Comparison of ENCODE assay signal across 15 cellular contexts in the genomic region with DNA sequence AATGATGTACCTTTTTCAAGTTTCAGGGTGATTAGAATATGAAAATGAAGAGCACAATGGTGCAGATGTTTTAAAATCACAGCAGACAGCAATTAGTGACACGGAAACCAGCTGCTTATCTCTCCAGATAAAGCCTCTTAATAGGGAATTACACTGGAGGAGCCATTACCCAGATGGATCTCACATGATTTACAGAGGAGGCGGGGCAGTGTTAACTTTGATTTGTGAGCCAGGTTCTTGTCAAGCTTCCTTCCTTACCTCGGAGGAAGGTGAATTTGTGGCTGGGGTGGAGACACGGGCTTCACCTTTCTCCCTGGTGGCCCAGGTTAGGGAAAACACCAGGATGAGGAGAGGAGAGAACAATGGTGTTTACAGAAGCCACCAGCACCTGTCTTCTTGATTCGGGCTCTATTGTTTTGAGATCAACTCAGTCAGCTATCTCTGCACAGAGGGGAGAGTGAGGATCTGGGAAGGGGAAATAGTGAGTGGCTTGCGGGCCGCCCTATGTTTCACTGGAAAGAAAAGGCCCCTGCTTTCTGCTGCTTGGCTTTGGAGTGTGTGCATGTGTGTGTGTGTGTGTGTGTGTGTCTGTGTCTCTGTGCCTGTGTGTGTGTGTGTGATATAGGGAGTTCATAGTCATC.
DNase-seq lines count a peak whose midpoint lies in the region; ATAC-seq and TF ChIP-seq lines count a peak whose summit lies in the region.
"Had no signal": no experiment of that assay in that cellular context is flagged by ENCODE, and none has a peak within 500 bp of the region (broad histone marks: within the 10 kb centered on the region; RNA-seq: fewer than 3 reads in every experiment).

No MANE protein-coding gene starts in this region.

- BruUV-seq in A673 (replicated peaks; lab: Mats Ljungman, UMichigan) = no TSS peak

- H3K27me3 ChIP-seq in A673 (replicated peaks; ENCODE audit: insufficient read depth, low read depth, low read length, poor library complexity) = no peaks in the 10 kb centered on the region
- H3K27me3 ChIP-seq in gastrocnemius medialis = no peaks in the 10 kb centered on the region

- intact Hi-C loops in A673 (cut with micrococcal nuclease; ENCODE audit: unreplicated experiment) = no loop called here
- intact Hi-C loops in gastrocnemius medialis (cut with DNase I; ENCODE audit: low total_unique reads) = no loop called here

- H3K4me3 ChIP-seq in A673 (ENCODE audit: low read depth, low read length, poor library complexity, severe bottlenecking) = no peak overlapping the region
- no peak overlapping the region for H3K4me3 ChIP-seq in gastrocnemius medialis

- TF ChIP-seq CTCF in A673 (conservative IDR thresholded peaks at IDR 0.05; ENCODE audit: low read depth, low read length) = no peak
- TF ChIP-seq CTCF in gastrocnemius medialis (IDR thresholded peaks at IDR 0.05 in 4 of 5, conservative IDR thresholded peaks at IDR 0.05 in 1 of 5) = no peak

- peaks cover 7% of the 10 kb centered on the region for H3K36me3 Mint-ChIP-seq in activated naive CD8-positive, alpha-beta T cell treated with anti-CD3 and anti-CD28 coated beads, Interleukin-2, amount 50 U/mL, for 24 hours (ENCODE audit: low read depth)
- H3K36me3 Mint-ChIP-seq: natural killer cell, T-cell had no signal

- no peak overlapping the region for H3K27ac Mint-ChIP-seq in activated naive CD8-positive, alpha-beta T cell treated with anti-CD3 and anti-CD28 coated beads, Interleukin-2, amount 50 U/mL, for 24 hours
- H3K27ac Mint-ChIP-seq: activated CD8-positive, alpha-beta memory T cell treated with anti-CD3 and anti-CD28 coated beads, Interleukin-2, amount 10 ng/mL, durations not matched to agents 7 days and 5 days; natural killer cell; T-cell had no signal

- H3K4me1 ChIP-seq in A673 (ENCODE audit: insufficient read depth, low read length, poor library complexity, severe bottlenecking) = no peaks in the 10 kb centered on the region
- peaks cover 33 to 35% of the 10 kb centered on the region in 2 donors for H3K4me1 ChIP-seq in gastrocnemius medialis

- no peaks in the 10 kb centered on the region for H3K4me1 Mint-ChIP-seq in activated naive CD8-positive, alpha-beta T cell treated with anti-CD3 and anti-CD28 coated beads, Interleukin-2, amount 50 U/mL, for 24 hours
- H3K4me1 Mint-ChIP-seq: T-cell had no signal

- no peaks in the 10 kb centered on the region for H3K36me3 ChIP-seq in A673 (ENCODE audit: insufficient read depth, low read length, poor library complexity, severe bottlenecking)
- H3K36me3 ChIP-seq in gastrocnemius medialis = no peaks in the 10 kb centered on the region

- no peaks in the 10 kb centered on the region for H3K9me3 Mint-ChIP-seq in activated naive CD8-positive, alpha-beta T cell treated with anti-CD3 and anti-CD28 coated beads, Interleukin-2, amount 50 U/mL, for 24 hours
- H3K9me3 Mint-ChIP-seq: natural killer cell had no signal

- in situ Hi-C loops in gastrocnemius medialis (cut with MboI; ENCODE audit: low sequenced_read_pairs in 4 of 4) = no loop called here

- no peaks in the 10 kb centered on the region for H3K9me3 ChIP-seq in A673 (ENCODE audit: low read depth, low read length, poor library complexity, severe bottlenecking)
- no peaks in the 10 kb centered on the region for H3K9me3 ChIP-seq in gastrocnemius medialis

- CTCF ChIA-PET in A673 (lab: Charles Lee) = no interaction called here

- no peak for ATAC-seq in activated naive CD8-positive, alpha-beta T cell treated with anti-CD3 and anti-CD28 coated beads, Interleukin-2, amount 50 U/mL, for 24 hours
- ATAC-seq in HG03442 (IDR thresholded peaks at IDR 0.05; ENCODE audit: unreplicated experiment) (no peak), gastrocnemius medialis (no peak)
- ATAC-seq: activated CD8-positive, alpha-beta memory T cell treated with anti-CD3 and anti-CD28 coated beads, Interleukin-2, amount 10 ng/mL, durations not matched to agents 7 days and 5 days; HepG2 had no signal

- no peak overlapping the region for H3K4me3 Mint-ChIP-seq in activated naive CD8-positive, alpha-beta T cell treated with anti-CD3 and anti-CD28 coated beads, Interleukin-2, amount 50 U/mL, for 24 hours
- H3K4me3 Mint-ChIP-seq: activated CD8-positive, alpha-beta memory T cell treated with anti-CD3 and anti-CD28 coated beads, Interleukin-2, amount 10 ng/mL, durations not matched to agents 7 days and 5 days; natural killer cell; T-cell had no signal

- H3K27me3 Mint-ChIP-seq in activated naive CD8-positive, alpha-beta T cell treated with anti-CD3 and anti-CD28 coated beads, Interleukin-2, amount 50 U/mL, for 24 hours = peaks cover 3% of the 10 kb centered on the region

- H3K27ac ChIP-seq in A673 (ENCODE audit: low read depth, low read length, poor library complexity, severe bottlenecking) (no peak overlapping the region), gastrocnemius medialis (no peak overlapping the region)

- DNase-seq in A673 (ENCODE audit: low spot score) (peak; percentile 39), NCI-H1436 treated with DMSO at 0.1 percent for 48 hours (lab: John Stamatoyannopoulos, UW) (peak; percentile 68), NCI-H82 (lab: John Stamatoyannopoulos, UW) (peak; percentile 94), islet precursor cell (peak; percentile 54), gastrocnemius medialis (no peak)
- DNase-seq in activated naive CD8-positive, alpha-beta T cell treated with anti-CD3 and anti-CD28 coated beads, Interleukin-2, amount 50 U/mL, for 24 hours = no peak
- DNase-seq in stimulated activated CD4-positive, alpha-beta T cell treated with anti-CD3 and anti-CD28 coated beads, Interleukin-15, amount 100 ng/mL, for 24 hours = no peak
- DNase-seq: ACHN; activated CD8-positive, alpha-beta memory T cell treated with anti-CD3 and anti-CD28 coated beads, Interleukin-2, amount 10 ng/mL, durations not matched to agents 7 days and 5 days; effector memory CD4-positive, alpha-beta T cell; natural killer cell; stimulated activated CD4-positive, alpha-beta T cell treated with anti-CD3 and anti-CD28 coated beads, Interleukin-12 subunit alpha, Interleukin-12 subunit beta, amount 100 ng/mL, for 4 hours; T-cell had no signal

- POLR2A ChIA-PET in A673 (lab: Charles Lee; ENCODE audit: low non-redundant PET) = no interaction called here

- TF ChIP-seq POLR2A in gastrocnemius medialis (IDR thresholded peaks at IDR 0.05) = no peak

Comparison
In these comparisons a context has a peak if more than half of its experiments do, and no peak if none do; other contexts are left out.
1. DNase-seq: peak in A673 (single experiment), NCI-H1436 treated with DMSO at 0.1 percent for 48 hours (single experiment), NCI-H82 (single experiment) and islet precursor cell (single experiment); none in activated naive CD8-positive, alpha-beta T cell treated with anti-CD3 and anti-CD28 coated beads, Interleukin-2, amount 50 U/mL, for 24 hours (single experiment), stimulated activated CD4-positive, alpha-beta T cell treated with anti-CD3 and anti-CD28 coated beads, Interleukin-15, amount 100 ng/mL, for 24 hours (single experiment) and gastrocnemius medialis (0 of 2).